ENCODE assay signal across 1 cellular context in the genomic region with DNA sequence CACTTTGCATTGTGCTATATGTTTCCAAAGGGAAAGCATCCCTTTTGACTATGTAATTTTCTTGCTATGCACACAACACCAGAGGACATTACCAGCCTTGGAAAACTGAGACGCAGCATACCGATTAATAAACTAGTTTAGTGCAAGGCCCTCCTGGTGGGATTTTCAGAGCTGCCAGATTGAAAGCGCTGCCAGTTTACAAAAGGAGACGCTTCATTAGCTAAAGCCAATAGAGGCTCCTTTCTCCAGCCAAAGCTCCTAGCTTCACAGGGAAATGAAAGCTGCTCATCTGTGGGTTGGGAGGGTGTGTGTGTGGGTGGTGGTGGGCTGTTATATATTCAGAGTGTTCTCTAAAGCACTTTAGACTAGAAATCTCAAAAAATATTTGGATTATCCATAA.
TF ChIP-seq lines count a peak whose summit lies in the region.

No MANE protein-coding gene starts in this region.

TF ChIP-seq in SK-N-SH treated with all-trans-retinoic acid at 6 μM for 48 hours, 23 proteins besides CTCF, POLR2A, EP300 and RAD21 (continued from another document):
- TF ChIP-seq ZNF565 (CRISPR knock-in tag; conservative IDR thresholded peaks at IDR 0.05; ENCODE audit: low read depth) (no peak), ZNF70 (CRISPR knock-in tag; IDR thresholded peaks at IDR 0.05) (no peak), ZC3H10 (CRISPR knock-in tag; IDR thresholded peaks at IDR 0.05) (no peak), TCF4 (CRISPR knock-in tag; IDR thresholded peaks at IDR 0.05; ENCODE audit: borderline replicate concordance) (no peak), PPARA (CRISPR knock-in tag; IDR thresholded peaks at IDR 0.05; ENCODE audit: borderline replicate concordance) (no peak), ARNTL (CRISPR knock-in tag; IDR thresholded peaks at IDR 0.05; ENCODE audit: borderline replicate concordance, low read depth) (no peak)
- TF ChIP-seq, protein P1, sequence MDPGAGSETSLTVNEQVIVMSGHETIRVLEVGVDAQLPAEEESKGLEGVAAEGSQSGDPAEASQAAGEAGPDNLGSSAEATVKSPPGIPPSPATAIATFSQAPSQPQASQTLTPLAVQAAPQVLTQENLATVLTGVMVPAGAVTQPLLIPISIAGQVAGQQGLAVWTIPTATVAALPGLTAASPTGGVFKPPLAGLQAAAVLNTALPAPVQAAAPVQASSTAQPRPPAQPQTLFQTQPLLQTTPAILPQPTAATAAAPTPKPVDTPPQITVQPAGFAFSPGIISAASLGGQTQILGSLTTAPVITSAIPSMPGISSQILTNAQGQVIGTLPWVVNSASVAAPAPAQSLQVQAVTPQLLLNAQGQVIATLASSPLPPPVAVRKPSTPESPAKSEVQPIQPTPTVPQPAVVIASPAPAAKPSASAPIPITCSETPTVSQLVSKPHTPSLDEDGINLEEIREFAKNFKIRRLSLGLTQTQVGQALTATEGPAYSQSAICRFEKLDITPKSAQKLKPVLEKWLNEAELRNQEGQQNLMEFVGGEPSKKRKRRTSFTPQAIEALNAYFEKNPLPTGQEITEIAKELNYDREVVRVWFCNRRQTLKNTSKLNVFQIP (CRISPR knock-in tag; IDR thresholded peaks at IDR 0.05; ENCODE audit: borderline replicate concordance, low read depth), result no peak
- TF ChIP-seq, protein P2, sequence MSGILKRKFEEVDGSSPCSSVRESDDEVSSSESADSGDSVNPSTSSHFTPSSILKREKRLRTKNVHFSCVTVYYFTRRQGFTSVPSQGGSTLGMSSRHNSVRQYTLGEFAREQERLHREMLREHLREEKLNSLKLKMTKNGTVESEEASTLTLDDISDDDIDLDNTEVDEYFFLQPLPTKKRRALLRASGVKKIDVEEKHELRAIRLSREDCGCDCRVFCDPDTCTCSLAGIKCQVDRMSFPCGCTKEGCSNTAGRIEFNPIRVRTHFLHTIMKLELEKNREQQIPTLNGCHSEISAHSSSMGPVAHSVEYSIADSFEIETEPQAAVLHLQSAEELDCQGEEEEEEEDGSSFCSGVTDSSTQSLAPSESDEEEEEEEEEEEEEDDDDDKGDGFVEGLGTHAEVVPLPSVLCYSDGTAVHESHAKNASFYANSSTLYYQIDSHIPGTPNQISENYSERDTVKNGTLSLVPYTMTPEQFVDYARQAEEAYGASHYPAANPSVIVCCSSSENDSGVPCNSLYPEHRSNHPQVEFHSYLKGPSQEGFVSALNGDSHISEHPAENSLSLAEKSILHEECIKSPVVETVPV (CRISPR knock-in tag; IDR thresholded peaks at IDR 0.05), result no peak
